ENCODE assay signal across 15 cellular contexts in genomic region chrX:136586386-136586785, GRCh38. TPM values are rescaled to one million over a fixed set of nuclear protein-coding genes. Genes with fewer than 3 reads are reported as not detected.
A peak's percentile ranks its signal among the peaks of the same experiment; 100 is the strongest.
DNase-seq lines count a peak whose midpoint lies in the region; ATAC-seq, FAIRE-seq and TF ChIP-seq lines count a peak whose summit lies in the region.
"Had no signal": no experiment of that assay in that cellular context is flagged by ENCODE, and none has a peak within 500 bp of the region (broad histone marks: within the 10 kb centered on the region; RNA-seq: fewer than 3 reads in every experiment).

No MANE protein-coding gene starts in this region.

- H3K79me2 ChIP-seq in GM23338 (replicated peaks; ENCODE audit: insufficient read depth), result no peaks in the 10 kb centered on the region

- H3K9me3 Mint-ChIP-seq in CD4-positive, CD25-positive, alpha-beta regulatory T cell, result no peaks in the 10 kb centered on the region
- H3K9me3 Mint-ChIP-seq in GM23338, result no peaks in the 10 kb centered on the region
- no peaks in the 10 kb centered on the region for H3K9me3 Mint-ChIP-seq in activated CD8-positive, alpha-beta T cell treated with anti-CD3 and anti-CD28 coated beads, Interleukin-2, amount 10 ng/mL, durations not matched to agents 7 days and 5 days (ENCODE audit: insufficient read depth)
- no peaks in the 10 kb centered on the region for H3K9me3 Mint-ChIP-seq in immature natural killer cell

- POLR2A ChIA-PET in activated CD8-positive, alpha-beta T cell treated with anti-CD3 and anti-CD28 coated beads, Interleukin-2, amount 10 ng/mL, durations not matched to agents 7 days and 5 days (lab: Charles Lee), result interaction anchor here (1.9 kb wide), 1 partner anchor 294 kb away, joined by 6 read pairs; the partner anchor contains the start of gene RBMX

- H3K27ac Mint-ChIP-seq in CD4-positive, CD25-positive, alpha-beta regulatory T cell, result peak overlapping the region; percentile 92 to 95 (median 94)
- H3K27ac Mint-ChIP-seq in GM23338, result no peak overlapping the region
- peak overlapping the region; percentile 90 for H3K27ac Mint-ChIP-seq in activated CD8-positive, alpha-beta T cell treated with anti-CD3 and anti-CD28 coated beads, Interleukin-2, amount 10 ng/mL, durations not matched to agents 7 days and 5 days
- H3K27ac Mint-ChIP-seq in immature natural killer cell, result peak overlapping the region; percentile 88 to 96 (median 92)

- peaks cover 42% of the 10 kb centered on the region for H3K4me1 ChIP-seq in CD4-positive, CD25-positive, alpha-beta regulatory T cell (ENCODE audit: control insufficient read depth, insufficient read depth, low read length, poor library complexity, severe bottlenecking)
- H3K4me1 ChIP-seq in GM23338 (ENCODE audit: insufficient read depth), result no peaks in the 10 kb centered on the region
- H3K4me1 ChIP-seq in BE2C, result no peaks in the 10 kb centered on the region
- H3K4me1 ChIP-seq: right lobe of liver had no signal

- H3K36me3 ChIP-seq in CD4-positive, CD25-positive, alpha-beta regulatory T cell (ENCODE audit: control insufficient read depth, insufficient read depth, low read length), result no peaks in the 10 kb centered on the region
- H3K36me3 ChIP-seq in GM23338 (ENCODE audit: insufficient read depth) (no peaks in the 10 kb centered on the region), BE2C (no peaks in the 10 kb centered on the region)
- H3K36me3 ChIP-seq: heart right ventricle, right lobe of liver had no signal

- no peaks in the 10 kb centered on the region for H4K20me1 ChIP-seq in GM23338 (replicated peaks; ENCODE audit: insufficient read depth)

- peak overlapping the region; percentile 61 for H3K4me3 ChIP-seq in CD4-positive, CD25-positive, alpha-beta regulatory T cell (ENCODE audit: low read depth, low read length)
- H3K4me3 ChIP-seq in GM23338, result no peak overlapping the region
- H3K4me3 ChIP-seq in BE2C (ENCODE audit: low read depth, low read length), result no peak overlapping the region
- H3K4me3 ChIP-seq: heart right ventricle, right lobe of liver had no signal

- no peaks in the 10 kb centered on the region for H3K27me3 ChIP-seq in CD4-positive, CD25-positive, alpha-beta regulatory T cell (ENCODE audit: control insufficient read depth, insufficient read depth, low read length)
- H3K27me3 ChIP-seq in GM23338 (ENCODE audit: insufficient read depth) (no peaks in the 10 kb centered on the region), BE2C (no peaks in the 10 kb centered on the region)

- peaks cover 20 to 57% (median 32%) of the 10 kb centered on the region in 4 donors for H3K4me1 Mint-ChIP-seq in CD4-positive, CD25-positive, alpha-beta regulatory T cell
- H3K4me1 Mint-ChIP-seq in GM23338 (peaks cover 22% of the 10 kb centered on the region; the same call in 2 of the 3 replicates), immature natural killer cell (peaks cover 48 to 49% of the 10 kb centered on the region in 2 donors)
- peaks cover 58% of the 10 kb centered on the region for H3K4me1 Mint-ChIP-seq in activated CD8-positive, alpha-beta T cell treated with anti-CD3 and anti-CD28 coated beads, Interleukin-2, amount 10 ng/mL, durations not matched to agents 7 days and 5 days (ENCODE audit: low read depth)

- ATAC-seq in CD4-positive, CD25-positive, alpha-beta regulatory T cell (ENCODE audit: low read depth in 2 of 2), result peak; percentile 83 to 85
- no peak for ATAC-seq in GM23338
- peak; percentile 78 for ATAC-seq in activated CD8-positive, alpha-beta T cell treated with anti-CD3 and anti-CD28 coated beads, Interleukin-2, amount 10 ng/mL, durations not matched to agents 7 days and 5 days
- no peak for ATAC-seq in GM19397 (IDR thresholded peaks at IDR 0.05; ENCODE audit: unreplicated experiment)
- ATAC-seq in HG03469 (IDR thresholded peaks at IDR 0.05; ENCODE audit: unreplicated experiment), result no peak
- ATAC-seq: heart right ventricle, right lobe of liver had no signal

- H3K4me2 ChIP-seq in GM23338, result no peak overlapping the region

- no peak for FAIRE-seq in urothelium cell line (lab: Jason Lieb, UNC)
- FAIRE-seq: D721Med, H54 had no signal

- H3K9me2 ChIP-seq in GM23338 (ENCODE audit: insufficient read depth), result no peaks in the 10 kb centered on the region

- no peaks in the 10 kb centered on the region for H3K36me3 Mint-ChIP-seq in CD4-positive, CD25-positive, alpha-beta regulatory T cell
- H3K36me3 Mint-ChIP-seq in GM23338 (ENCODE audit: low read depth) (no peaks in the 10 kb centered on the region), immature natural killer cell (no peaks in the 10 kb centered on the region)
- H3K36me3 Mint-ChIP-seq in activated CD8-positive, alpha-beta T cell treated with anti-CD3 and anti-CD28 coated beads, Interleukin-2, amount 10 ng/mL, durations not matched to agents 7 days and 5 days (ENCODE audit: low read depth), result no peaks in the 10 kb centered on the region

- no peak for TF ChIP-seq CTCF in GM23338 (conservative IDR thresholded peaks at IDR 0.05; ENCODE audit: low read depth in 2 of 2)
- no peak for TF ChIP-seq CTCF in BE2C (IDR thresholded peaks at IDR 0.05; ENCODE audit: low read depth, low read length)

- no peaks in the 10 kb centered on the region for H3F3A ChIP-seq in GM23338 (replicated peaks; ENCODE audit: low read depth)

- no peaks in the 10 kb centered on the region for H3K27me3 Mint-ChIP-seq in CD4-positive, CD25-positive, alpha-beta regulatory T cell
- peaks cover 2% of the 10 kb centered on the region for H3K27me3 Mint-ChIP-seq in GM23338 (ENCODE audit: insufficient read depth, low read depth, poor library complexity)
- no peaks in the 10 kb centered on the region for H3K27me3 Mint-ChIP-seq in activated CD8-positive, alpha-beta T cell treated with anti-CD3 and anti-CD28 coated beads, Interleukin-2, amount 10 ng/mL, durations not matched to agents 7 days and 5 days (ENCODE audit: low read depth)
- peaks cover 5 to 12% (median 6%) of the 10 kb centered on the region in 3 donors for H3K27me3 Mint-ChIP-seq in immature natural killer cell (ENCODE audit: low read depth in 3 of 3)

- H3K27ac ChIP-seq in CD4-positive, CD25-positive, alpha-beta regulatory T cell (ENCODE audit: insufficient read depth, low read length, poor library complexity, severe bottlenecking), result peak overlapping the region; percentile 74
- H3K27ac ChIP-seq in GM23338 (ENCODE audit: low read depth), result no peak overlapping the region
- H3K27ac ChIP-seq: right lobe of liver had no signal

- H3K9me3 ChIP-seq in CD4-positive, CD25-positive, alpha-beta regulatory T cell (ENCODE audit: control insufficient read depth in 2 of 2, low read length in 2 of 2), result no peaks in the 10 kb centered on the region
- no peaks in the 10 kb centered on the region for H3K9me3 ChIP-seq in BE2C
- H3K9me3 ChIP-seq: heart right ventricle, right lobe of liver had no signal

- peak overlapping the region; percentile 52; the same call in 1 of the 2 replicates for H2AFZ ChIP-seq in GM23338

- CTCF ChIA-PET in activated CD8-positive, alpha-beta T cell treated with anti-CD3 and anti-CD28 coated beads, Interleukin-2, amount 10 ng/mL, durations not matched to agents 7 days and 5 days (lab: Charles Lee), result interaction anchor here (1.0 to 1.6 kb wide), 6 partner anchors 8 to 108 kb away, joined by 3 to 8 read pairs (median 4); no protein-coding TSS in a partner anchor

- peak overlapping the region; percentile 36 to 68 (median 62) for H3K4me3 Mint-ChIP-seq in CD4-positive, CD25-positive, alpha-beta regulatory T cell
- H3K4me3 Mint-ChIP-seq in GM23338, result no peak overlapping the region
- H3K4me3 Mint-ChIP-seq in activated CD8-positive, alpha-beta T cell treated with anti-CD3 and anti-CD28 coated beads, Interleukin-2, amount 10 ng/mL, durations not matched to agents 7 days and 5 days, result no peak overlapping the region
- peak overlapping the region; percentile 52 to 85 (median 77) for H3K4me3 Mint-ChIP-seq in immature natural killer cell

- DNase-seq in CD4-positive, CD25-positive, alpha-beta regulatory T cell, result peak in 2 of 3 donors; percentile 66 to 81
- DNase-seq in GM23338 (ENCODE audit: low spot score) (no peak), immature natural killer cell (peak; percentile 69 to 83 (median 79)), urothelium cell line (ENCODE audit: low spot score) (no peak), BE2C (no peak)
- peak; percentile 44 for DNase-seq in activated CD8-positive, alpha-beta T cell treated with anti-CD3 and anti-CD28 coated beads, Interleukin-2, amount 10 ng/mL, durations not matched to agents 7 days and 5 days
- DNase-seq: dermis blood vessel endothelial cell; heart right ventricle; NCI-H1048; right lobe of liver; stimulated activated CD8-positive, alpha-beta memory T cell treated with anti-CD3 and anti-CD28 coated beads, Interleukin-4, amount 100 ng/mL, for 48 hours had no signal

TF ChIP-seq in GM23338, 12 proteins besides CTCF, POLR2A, EP300 and RAD21:
- TF ChIP-seq ZNF331 (CRISPR knock-in tag; IDR thresholded peaks at IDR 0.05; ENCODE audit: low read depth) (no peak), NANOG (IDR thresholded peaks at IDR 0.05; ENCODE audit: borderline replicate concordance) (no peak), CREB1 (CRISPR knock-in tag; IDR thresholded peaks at IDR 0.05; ENCODE audit: low read depth) (no peak), ZNF114 (CRISPR knock-in tag; IDR thresholded peaks at IDR 0.05) (no peak), JUNB (IDR thresholded peaks at IDR 0.05; ENCODE audit: unreplicated experiment) (no peak), STAT1 (IDR thresholded peaks at IDR 0.05; ENCODE audit: unreplicated experiment) (no peak)
- TF ChIP-seq, protein P1, sequence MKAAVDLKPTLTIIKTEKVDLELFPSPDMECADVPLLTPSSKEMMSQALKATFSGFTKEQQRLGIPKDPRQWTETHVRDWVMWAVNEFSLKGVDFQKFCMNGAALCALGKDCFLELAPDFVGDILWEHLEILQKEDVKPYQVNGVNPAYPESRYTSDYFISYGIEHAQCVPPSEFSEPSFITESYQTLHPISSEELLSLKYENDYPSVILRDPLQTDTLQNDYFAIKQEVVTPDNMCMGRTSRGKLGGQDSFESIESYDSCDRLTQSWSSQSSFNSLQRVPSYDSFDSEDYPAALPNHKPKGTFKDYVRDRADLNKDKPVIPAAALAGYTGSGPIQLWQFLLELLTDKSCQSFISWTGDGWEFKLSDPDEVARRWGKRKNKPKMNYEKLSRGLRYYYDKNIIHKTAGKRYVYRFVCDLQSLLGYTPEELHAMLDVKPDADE (IDR thresholded peaks at IDR 0.05), result no peak

RNA-seq across cellular contexts. Expression of gene VGLL1, which starts 54.4 kb away (rescaled TPM):
- total RNA-seq in CD4-positive, CD25-positive, alpha-beta regulatory T cell, result not detected
- not detected for polyA plus RNA-seq in CD4-positive, CD25-positive, alpha-beta regulatory T cell
- total RNA-seq in GM23338 (2014; rRNA removed; shearing (Covaris generic)), result not detected in 2 replicates
- polyA plus RNA-seq in GM23338 (2016; fragmentation: Nextera tagmentation; extraction: Ambion mirVana) (not detected in 2 replicates), immature natural killer cell (not detected)
- total RNA-seq in activated CD8-positive, alpha-beta T cell treated with anti-CD3 and anti-CD28 coated beads, Interleukin-2, amount 10 ng/mL, durations not matched to agents 7 days and 5 days, result not detected
- not detected for polyA plus RNA-seq in BE2C (2012; ENCODE audit: insufficient read depth, insufficient read length, low read depth)
- total RNA-seq: dermis blood vessel endothelial cell, heart right ventricle, right lobe of liver had no signal
- polyA plus RNA-seq: heart right ventricle had no signal

Comparison
In these comparisons a context has a peak if more than half of its experiments do, and no peak if none do; other contexts are left out.
1. ATAC-seq: peak in CD4-positive, CD25-positive, alpha-beta regulatory T cell (2 of 2) and activated CD8-positive, alpha-beta T cell treated with anti-CD3 and anti-CD28 coated beads, Interleukin-2, amount 10 ng/mL, durations not matched to agents 7 days and 5 days (single experiment); none in GM23338 (single experiment), GM19397 (single experiment) and HG03469 (single experiment).
2. DNase-seq: peak in CD4-positive, CD25-positive, alpha-beta regulatory T cell (2 of 3), activated CD8-positive, alpha-beta T cell treated with anti-CD3 and anti-CD28 coated beads, Interleukin-2, amount 10 ng/mL, durations not matched to agents 7 days and 5 days (single experiment) and immature natural killer cell (3 of 3); none in GM23338 (single experiment), urothelium cell line (single experiment) and BE2C (single experiment).
3. H3K4me3 Mint-ChIP-seq: peak in CD4-positive, CD25-positive, alpha-beta regulatory T cell (4 of 4) and immature natural killer cell (5 of 5); none in GM23338 (single experiment) and activated CD8-positive, alpha-beta T cell treated with anti-CD3 and anti-CD28 coated beads, Interleukin-2, amount 10 ng/mL, durations not matched to agents 7 days and 5 days (single experiment).